Comparison of ENCODE assay signal across 8 cellular contexts in genomic region chr9:127396808-127397721, GRCh38. TPM values are rescaled to one million over a fixed set of nuclear protein-coding genes. Genes with fewer than 3 reads are reported as not detected.
DNase-seq lines count a peak whose midpoint lies in the region; ATAC-seq lines count a peak whose summit lies in the region.

A gene with protein sequence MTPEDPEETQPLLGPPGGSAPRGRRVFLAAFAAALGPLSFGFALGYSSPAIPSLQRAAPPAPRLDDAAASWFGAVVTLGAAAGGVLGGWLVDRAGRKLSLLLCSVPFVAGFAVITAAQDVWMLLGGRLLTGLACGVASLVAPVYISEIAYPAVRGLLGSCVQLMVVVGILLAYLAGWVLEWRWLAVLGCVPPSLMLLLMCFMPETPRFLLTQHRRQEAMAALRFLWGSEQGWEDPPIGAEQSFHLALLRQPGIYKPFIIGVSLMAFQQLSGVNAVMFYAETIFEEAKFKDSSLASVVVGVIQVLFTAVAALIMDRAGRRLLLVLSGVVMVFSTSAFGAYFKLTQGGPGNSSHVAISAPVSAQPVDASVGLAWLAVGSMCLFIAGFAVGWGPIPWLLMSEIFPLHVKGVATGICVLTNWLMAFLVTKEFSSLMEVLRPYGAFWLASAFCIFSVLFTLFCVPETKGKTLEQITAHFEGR (plus strand): TSS chr9:127397169. CDS start chr9:127397231, 62 bp downstream.

- H3K9me3 ChIP-seq in CD4-positive, CD25-positive, alpha-beta regulatory T cell (ENCODE audit: control insufficient read depth in 2 of 2, low read length in 2 of 2) = no peaks in the 10 kb centered on the region
- no peaks in the 10 kb centered on the region for H3K9me3 ChIP-seq in endocrine pancreas (ENCODE audit: control insufficient read depth, low read length)

- H3K4me3 ChIP-seq in CD4-positive, CD25-positive, alpha-beta regulatory T cell (ENCODE audit: low read depth, low read length) = no peak within 1 kb of the TSS
- H3K4me3 ChIP-seq in endocrine pancreas (ENCODE audit: control insufficient read depth, insufficient read depth, low read length) = peak within 1 kb of the TSS; percentile 43

- ATAC-seq in CD4-positive, CD25-positive, alpha-beta regulatory T cell (ENCODE audit: low read depth in 2 of 2) = peak; percentile 92 to 93
- ATAC-seq in GM19452 (IDR thresholded peaks at IDR 0.05; ENCODE audit: unreplicated experiment) (peak; percentile 95), HG03575 (IDR thresholded peaks at IDR 0.05; ENCODE audit: extremely low read depth, insufficient number of reproducible peaks, low FRiP score, unreplicated experiment) (peak; percentile 81), memory B cell (ENCODE audit: low read depth) (peak; percentile 86)

- peaks cover 14% of the 10 kb centered on the region for H3K27me3 ChIP-seq in CD4-positive, CD25-positive, alpha-beta regulatory T cell (ENCODE audit: control insufficient read depth, insufficient read depth, low read length)
- no peaks in the 10 kb centered on the region for H3K27me3 ChIP-seq in endocrine pancreas (ENCODE audit: control insufficient read depth, insufficient read depth, low read length)

- peaks cover 25% of the 10 kb centered on the region for H3K4me1 ChIP-seq in CD4-positive, CD25-positive, alpha-beta regulatory T cell (ENCODE audit: control insufficient read depth, insufficient read depth, low read length, poor library complexity, severe bottlenecking)
- H3K4me1 ChIP-seq in endocrine pancreas (ENCODE audit: control insufficient read depth, insufficient read depth, low read length) = no peaks in the 10 kb centered on the region

- H3K36me3 ChIP-seq in CD4-positive, CD25-positive, alpha-beta regulatory T cell (ENCODE audit: control insufficient read depth, insufficient read depth, low read length) = no peaks in the 10 kb centered on the region
- H3K36me3 ChIP-seq in endocrine pancreas (ENCODE audit: control insufficient read depth, insufficient read depth, low read length) = no peaks in the 10 kb centered on the region

- peaks cover 0 to 1% (median 0%) of the 10 kb centered on the region in 7 donors for H3K9me3 Mint-ChIP-seq in CD4-positive, CD25-positive, alpha-beta regulatory T cell
- H3K9me3 Mint-ChIP-seq in memory B cell = no peaks in the 10 kb centered on the region

- peak; percentile 91 to 99 (median 96) for DNase-seq in CD4-positive, CD25-positive, alpha-beta regulatory T cell
- DNase-seq in NK-92 (lab: John Stamatoyannopoulos, UW; ENCODE audit: unreplicated experiment) = peak; percentile 18
- peak; percentile 77 for DNase-seq in activated CD8-positive, alpha-beta memory T cell treated with anti-CD3 and anti-CD28 coated beads, Interleukin-2, amount 50 U/mL, for 1 hour (ENCODE audit: extremely low read depth)
- peak; percentile 90 to 99 for DNase-seq in memory B cell (ENCODE audit: low spot score in 2 of 2)
- peak; percentile 84 for DNase-seq in stimulated activated CD8-positive, alpha-beta memory T cell treated with anti-CD3 and anti-CD28 coated beads, Interleukin-12 subunit alpha, Interleukin-12 subunit beta, amount 100 ng/mL, for 1 hour (ENCODE audit: low read depth)

- H3K27me3 Mint-ChIP-seq in CD4-positive, CD25-positive, alpha-beta regulatory T cell = peaks cover 56% of the 10 kb centered on the region
- peaks cover 3% of the 10 kb centered on the region for H3K27me3 Mint-ChIP-seq in memory B cell

- peak within 1 kb of the TSS in 1 of 3 donors; percentile 25 for H3K27ac Mint-ChIP-seq in CD4-positive, CD25-positive, alpha-beta regulatory T cell
- peak within 1 kb of the TSS; percentile 35 for H3K27ac Mint-ChIP-seq in memory B cell

- H3K27ac ChIP-seq in CD4-positive, CD25-positive, alpha-beta regulatory T cell (ENCODE audit: insufficient read depth, low read length, poor library complexity, severe bottlenecking) = peak within 1 kb of the TSS; percentile 62

- peaks cover 6 to 24% (median 12%) of the 10 kb centered on the region in 4 donors for H3K4me1 Mint-ChIP-seq in CD4-positive, CD25-positive, alpha-beta regulatory T cell
- peaks cover 9% of the 10 kb centered on the region for H3K4me1 Mint-ChIP-seq in memory B cell

- peak within 1 kb of the TSS; percentile 75 to 89 (median 86) for H3K4me3 Mint-ChIP-seq in CD4-positive, CD25-positive, alpha-beta regulatory T cell
- H3K4me3 Mint-ChIP-seq in memory B cell = peak within 1 kb of the TSS; percentile 85

- no peaks in the 10 kb centered on the region for H3K36me3 Mint-ChIP-seq in CD4-positive, CD25-positive, alpha-beta regulatory T cell
- H3K36me3 Mint-ChIP-seq in memory B cell = peaks cover 2% of the 10 kb centered on the region

- peak within 1 kb of the TSS; percentile 73 for H3K9ac ChIP-seq in endocrine pancreas (ENCODE audit: control insufficient read depth, insufficient read depth, low read length)

RNA-seq across cellular contexts. Expression of the gene that starts here (rescaled TPM):
- 15.6 TPM for total RNA-seq in CD4-positive, CD25-positive, alpha-beta regulatory T cell
- 10 to 100 TPM in 2 of 4 donors, 1 to 10 TPM in 2; 5.5 to 14.7 (median 8.0) TPM for polyA plus RNA-seq in CD4-positive, CD25-positive, alpha-beta regulatory T cell

Comparison
In these comparisons a context has a peak if more than half of its experiments do, and no peak if none do; other contexts are left out.
1. DNase-seq: peak in every context shown above with its lines; median percentile 96 in CD4-positive, CD25-positive, alpha-beta regulatory T cell; 94 in memory B cell; 84 in stimulated activated CD8-positive, alpha-beta memory T cell treated with anti-CD3 and anti-CD28 coated beads, Interleukin-12 subunit alpha, Interleukin-12 subunit beta, amount 100 ng/mL, for 1 hour; 77 in activated CD8-positive, alpha-beta memory T cell treated with anti-CD3 and anti-CD28 coated beads, Interleukin-2, amount 50 U/mL, for 1 hour; 18 in NK-92.